ENCODE assay signal across 8 cellular contexts in the genomic region with DNA sequence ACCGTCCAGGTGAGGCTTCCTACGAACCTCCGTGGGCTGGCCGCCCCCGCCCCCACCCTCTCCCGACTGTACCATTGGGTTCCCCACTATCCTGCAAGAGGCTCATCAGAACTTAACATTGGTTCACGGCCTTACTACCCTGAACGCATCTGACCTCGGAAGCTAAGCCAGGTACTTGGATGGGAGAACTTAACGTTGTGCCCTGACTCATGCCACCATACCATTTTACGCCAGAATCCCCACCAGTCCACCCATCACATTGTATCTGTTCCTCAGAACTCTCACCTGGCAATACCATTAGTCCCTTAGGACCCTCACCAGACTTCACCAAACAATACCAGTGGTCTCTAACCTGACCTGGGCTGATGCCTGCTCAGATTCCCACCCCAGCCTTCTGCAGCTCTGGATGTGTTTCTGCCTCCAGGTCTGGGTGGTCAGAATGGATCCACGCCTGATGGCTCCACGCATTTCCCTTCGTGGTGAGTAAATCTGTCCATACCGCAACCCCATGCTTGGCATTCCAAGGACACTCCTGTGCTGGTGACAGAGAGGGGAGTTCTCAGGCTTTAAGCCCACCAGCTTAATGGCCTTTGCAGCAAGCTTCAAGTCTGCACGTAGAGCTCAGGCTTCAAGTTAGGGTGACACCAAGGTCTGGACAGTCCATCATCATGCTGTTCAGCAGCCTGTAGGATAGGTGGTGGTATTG. TPM values are rescaled to one million over a fixed set of nuclear protein-coding genes. Genes with fewer than 3 reads are reported as not detected.
A peak's percentile ranks its signal among the peaks of the same experiment; 100 is the strongest.
DNase-seq lines count a peak whose midpoint lies in the region; ATAC-seq and TF ChIP-seq lines count a peak whose summit lies in the region.

No MANE protein-coding gene starts in this region.

- H3K9me2 ChIP-seq in Karpas-422 (replicated peaks; ENCODE audit: insufficient read depth, low read length), result no peaks in the 10 kb centered on the region

- peak overlapping the region; percentile 90 for H3K4me2 ChIP-seq in Karpas-422 (ENCODE audit: low read depth, low read length, poor library complexity, severe bottlenecking)

- H2AFZ ChIP-seq in Karpas-422 (ENCODE audit: low read length), result no peak overlapping the region

- H3K9me3 ChIP-seq in Karpas-422 (ENCODE audit: low read length), result no peaks in the 10 kb centered on the region

- H3K27ac ChIP-seq in Karpas-422 (ENCODE audit: low read length), result peak overlapping the region; percentile 32

- H4K20me1 ChIP-seq in Karpas-422 (ENCODE audit: insufficient read depth, low read depth, low read length), result peaks cover 22% of the 10 kb centered on the region

- H3K27me3 ChIP-seq in Karpas-422 (ENCODE audit: low read length), result no peaks in the 10 kb centered on the region

- H3K4me3 ChIP-seq in AG10803 (ENCODE audit: low read length) (peak overlapping the region; percentile 95), Karpas-422 (ENCODE audit: low read length) (peak overlapping the region; percentile 88), choroid plexus epithelial cell (ENCODE audit: low read depth, low read length) (peak overlapping the region; percentile 97)

- peaks cover 55% of the 10 kb centered on the region for H3K79me2 ChIP-seq in Karpas-422 (ENCODE audit: low read length)

- H3K4me1 ChIP-seq in Karpas-422 (ENCODE audit: low read length), result peaks cover 41% of the 10 kb centered on the region

- DNase-seq in AG10803 (ENCODE audit: low read depth) (no peak), Karpas-422 (no peak), choroid plexus epithelial cell (ENCODE audit: low read depth) (no peak), myocyte (ENCODE audit: low read depth) (peak; percentile 36), NCI-H524 (lab: John Stamatoyannopoulos, UW) (no peak), GM19240 (ENCODE audit: insufficient read length, low spot score) (no peak), SIG-M5 treated with dmso at 0.1 percent for 504 hours (lab: John Stamatoyannopoulos, UW; ENCODE audit: unreplicated experiment) (no peak)

- peak overlapping the region; percentile 91 for H3K9ac ChIP-seq in Karpas-422 (ENCODE audit: low read length)

- ATAC-seq in HG03432 (IDR thresholded peaks at IDR 0.05; ENCODE audit: unreplicated experiment), result no peak

- no peaks in the 10 kb centered on the region for H3K36me3 ChIP-seq in Karpas-422 (ENCODE audit: insufficient read depth, low read length)

- no peak for TF ChIP-seq CTCF in AG10803 (conservative IDR thresholded peaks at IDR 0.05; ENCODE audit: low read length)
- no peak for TF ChIP-seq CTCF in choroid plexus epithelial cell (conservative IDR thresholded peaks at IDR 0.05; ENCODE audit: low read depth, low read length)

RNA-seq across cellular contexts. Expression of a gene that starts 0.6 kb away (rescaled TPM):
- 17.2 and 26.9 TPM in 2 replicates for total RNA-seq in Karpas-422 (2014; rRNA removed; shearing (Covaris generic); ENCODE audit: low replicate concordance)
- 30.0 and 37.2 TPM in 2 replicates for total RNA-seq in myocyte
- 80.4 TPM for polyA plus RNA-seq in myocyte (2012)

RNA-seq across cellular contexts. Expression of a gene that starts 1.0 kb away (rescaled TPM):
- 227 and 281 TPM in 2 replicates for total RNA-seq in Karpas-422 (2014; rRNA removed; shearing (Covaris generic); ENCODE audit: low replicate concordance)
- total RNA-seq in myocyte, result 663 and 808 TPM in 2 replicates
- 745 TPM for polyA plus RNA-seq in myocyte (2012)

RNA-seq across cellular contexts. Expression of a gene that starts 9.5 kb away (rescaled TPM):
- 2.4 and 5.9 TPM in 2 replicates for total RNA-seq in Karpas-422 (2014; rRNA removed; shearing (Covaris generic); ENCODE audit: low replicate concordance)
- 0.36 and 0.56 TPM in 2 replicates for total RNA-seq in myocyte
- polyA plus RNA-seq in myocyte (2012), result 2.3 TPM

RNA-seq across cellular contexts. Expression of a gene that starts 16.3 kb away (rescaled TPM):
- total RNA-seq in Karpas-422 (2014; rRNA removed; shearing (Covaris generic); ENCODE audit: low replicate concordance), result 17.8 and 23.9 TPM in 2 replicates
- 3.4 and 5.7 TPM in 2 replicates for total RNA-seq in myocyte
- polyA plus RNA-seq in myocyte (2012), result 11.8 TPM

RNA-seq across cellular contexts. Expression of a gene that starts 54.6 kb away (rescaled TPM):
- 89.0 and 127 TPM in 2 replicates for total RNA-seq in Karpas-422 (2014; rRNA removed; shearing (Covaris generic); ENCODE audit: low replicate concordance)
- 109 and 116 TPM in 2 replicates for total RNA-seq in myocyte
- polyA plus RNA-seq in myocyte (2012), result 271 TPM
